ENCODE assay signal across 24 cellular contexts in the genomic region with DNA sequence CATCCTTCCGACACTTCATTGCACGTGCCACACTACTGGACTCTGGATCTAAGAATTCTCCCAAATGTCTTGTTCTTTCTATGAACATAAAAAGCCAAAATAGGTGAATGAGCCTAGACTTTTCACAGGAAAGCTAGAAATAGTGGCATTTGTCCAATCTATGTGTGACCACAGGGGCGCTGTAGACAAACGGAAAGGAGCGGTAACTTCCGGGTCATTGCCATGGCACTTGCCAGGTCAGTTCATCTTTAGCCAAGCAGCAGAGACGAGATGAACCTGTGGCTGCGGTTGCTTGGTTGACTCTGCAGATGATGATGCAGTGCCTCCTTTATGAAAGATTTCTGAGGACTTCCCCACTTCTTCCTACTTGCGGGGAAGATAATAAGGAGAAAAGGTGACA.
"Had no signal": no experiment of that assay in that cellular context is flagged by ENCODE, and none has a peak within 500 bp of the region (broad histone marks: within the 10 kb centered on the region; RNA-seq: fewer than 3 reads in every experiment).

No MANE protein-coding gene starts in this region.

- H3K27ac ChIP-seq: breast epithelium, colonic mucosa, PC-9, VCaP had no signal

- H3K4me3 ChIP-seq: breast epithelium, colonic mucosa, MG63, PC-9 had no signal

- DNase-seq: activated CD4-positive, alpha-beta T cell treated with anti-CD3 and anti-CD28 coated beads for 36 hours; activated CD8-positive, alpha-beta memory T cell treated with anti-CD3 and anti-CD28 coated beads, Interleukin-2, amount 50 U/mL, for 4 hours; activated CD8-positive, alpha-beta T cell treated with anti-CD3 and anti-CD28 coated beads for 36 hours; activated gamma-delta T cell treated with Interleukin-2 at 50 U/mL for 16 hours; activated naive CD4-positive, alpha-beta T cell treated with anti-CD3 and anti-CD28 coated beads, Interleukin-2, amount 10 ng/mL, durations not matched to agents 7 days and 5 days; activated naive CD8-positive, alpha-beta T cell treated with anti-CD3 and anti-CD28 coated beads, Interleukin-2, amount 10 ng/mL, durations not matched to agents 7 days and 5 days; activated T-cell treated with anti-CD3 and anti-CD28 coated beads, Interleukin-2, amount 50 U/mL, for 72 hours; aorta; caudate nucleus; colonic mucosa; MG63; NCI-H1105; NCI-H1436; NCI-H1694 treated with DMSO at 0.1 percent for 48 hours; NCI-H2029 treated with DMSO at 0.1 percent for 48 hours; NCI-H345; NCI-H510A; NCI-H69; PC-9 had no signal

- H3K4me2 ChIP-seq: PC-9 had no signal

- H3K36me3 Mint-ChIP-seq: activated naive CD4-positive, alpha-beta T cell treated with anti-CD3 and anti-CD28 coated beads, Interleukin-2, amount 10 ng/mL, durations not matched to agents 7 days and 5 days; activated naive CD8-positive, alpha-beta T cell treated with anti-CD3 and anti-CD28 coated beads, Interleukin-2, amount 10 ng/mL, durations not matched to agents 7 days and 5 days had no signal

- H2AFZ ChIP-seq: PC-9 had no signal

- H3K9me3 Mint-ChIP-seq: activated CD8-positive, alpha-beta T cell treated with anti-CD3 and anti-CD28 coated beads for 36 hours; activated naive CD4-positive, alpha-beta T cell treated with anti-CD3 and anti-CD28 coated beads, Interleukin-2, amount 10 ng/mL, durations not matched to agents 7 days and 5 days; activated naive CD8-positive, alpha-beta T cell treated with anti-CD3 and anti-CD28 coated beads, Interleukin-2, amount 10 ng/mL, durations not matched to agents 7 days and 5 days; activated T-helper 2 cell treated with anti-CD3 and anti-CD28 coated beads, Interferon-gamma antibody, Interleukin-2, Interleukin-4, amounts not matched to agents 10 μg/mL and 5 μg/mL and 100 μg/mL, durations not matched to agents 14 hours and 24 hours and 36 hours had no signal

- H3K9me3 ChIP-seq: breast epithelium, colonic mucosa, MG63 had no signal

- H3K27me3 ChIP-seq: colonic mucosa had no signal

- H3K27ac Mint-ChIP-seq: activated CD4-positive, alpha-beta T cell treated with anti-CD3 and anti-CD28 coated beads for 36 hours; activated CD8-positive, alpha-beta T cell treated with anti-CD3 and anti-CD28 coated beads for 36 hours; activated naive CD4-positive, alpha-beta T cell treated with anti-CD3 and anti-CD28 coated beads, Interleukin-2, amount 10 ng/mL, durations not matched to agents 7 days and 5 days; activated naive CD8-positive, alpha-beta T cell treated with anti-CD3 and anti-CD28 coated beads, Interleukin-2, amount 10 ng/mL, durations not matched to agents 7 days and 5 days; activated T-cell treated with anti-CD3 and anti-CD28 coated beads, Interleukin-2, amount 50 U/mL, for 72 hours; activated T-helper 2 cell treated with anti-CD3 and anti-CD28 coated beads, Interferon-gamma antibody, Interleukin-2, Interleukin-4, amounts not matched to agents 10 μg/mL and 5 μg/mL and 100 μg/mL, durations not matched to agents 14 hours and 24 hours and 36 hours; T-helper 1 cell treated with Interleukin-12 subunit alpha and Interleukin-12 subunit beta and Interleukin-4 antibody, amounts not matched to agents 30 μg/mL and 1 μg/mL, for 36 hours had no signal

- H3K36me3 ChIP-seq: breast epithelium, colonic mucosa, MG63 had no signal

- H3K4me3 Mint-ChIP-seq: activated CD4-positive, alpha-beta T cell treated with anti-CD3 and anti-CD28 coated beads for 36 hours; activated CD8-positive, alpha-beta T cell treated with anti-CD3 and anti-CD28 coated beads for 36 hours; activated naive CD4-positive, alpha-beta T cell treated with anti-CD3 and anti-CD28 coated beads, Interleukin-2, amount 10 ng/mL, durations not matched to agents 7 days and 5 days; activated naive CD8-positive, alpha-beta T cell treated with anti-CD3 and anti-CD28 coated beads, Interleukin-2, amount 10 ng/mL, durations not matched to agents 7 days and 5 days; activated T-cell treated with anti-CD3 and anti-CD28 coated beads, Interleukin-2, amount 50 U/mL, for 72 hours; T-helper 1 cell treated with Interleukin-12 subunit alpha and Interleukin-12 subunit beta and Interleukin-4 antibody, amounts not matched to agents 30 μg/mL and 1 μg/mL, for 36 hours had no signal

- H3K4me1 ChIP-seq: breast epithelium, colonic mucosa had no signal

- ATAC-seq: activated CD4-positive, alpha-beta T cell treated with anti-CD3 and anti-CD28 coated beads for 36 hours; activated CD8-positive, alpha-beta T cell treated with anti-CD3 and anti-CD28 coated beads for 36 hours; activated T-cell treated with anti-CD3 and anti-CD28 coated beads, Interleukin-2, amount 50 U/mL, for 72 hours; Right ventricle myocardium inferior had no signal

- H3K27me3 Mint-ChIP-seq: activated CD4-positive, alpha-beta T cell treated with anti-CD3 and anti-CD28 coated beads for 36 hours; activated CD8-positive, alpha-beta T cell treated with anti-CD3 and anti-CD28 coated beads for 36 hours; activated naive CD4-positive, alpha-beta T cell treated with anti-CD3 and anti-CD28 coated beads, Interleukin-2, amount 10 ng/mL, durations not matched to agents 7 days and 5 days had no signal
